ENCODE assay signal across 1 cellular context in the genomic region with DNA sequence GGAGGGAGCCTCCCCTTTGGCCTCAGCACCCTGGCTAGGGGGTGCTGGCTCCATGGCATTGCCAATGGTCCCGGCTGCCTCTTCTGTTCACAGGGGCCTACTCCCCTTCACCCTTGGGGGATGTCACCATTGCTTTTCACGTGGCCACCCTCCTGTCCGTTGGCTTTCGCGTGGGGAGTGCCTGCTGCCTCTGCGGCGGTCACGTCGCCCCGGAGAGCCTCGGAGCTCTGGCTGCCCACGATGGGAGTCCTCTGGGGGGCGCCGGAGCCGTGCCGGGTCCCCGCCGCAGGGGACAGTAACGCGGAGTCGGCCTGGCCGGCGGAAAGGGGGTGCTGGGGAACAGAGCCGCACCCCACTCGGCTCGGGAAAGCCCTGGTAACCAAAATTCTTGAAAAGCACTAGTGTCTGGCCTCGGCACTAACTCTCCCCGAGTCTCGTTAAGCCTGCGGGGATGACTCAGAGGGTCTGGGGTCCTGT.
TF ChIP-seq lines count a peak whose summit lies in the region.

No MANE protein-coding gene starts in this region.

TF ChIP-seq in endothelial cell of umbilical vein, 7 proteins besides CTCF, POLR2A, EP300 and RAD21 (continued from another document):
- TF ChIP-seq, protein P1, sequence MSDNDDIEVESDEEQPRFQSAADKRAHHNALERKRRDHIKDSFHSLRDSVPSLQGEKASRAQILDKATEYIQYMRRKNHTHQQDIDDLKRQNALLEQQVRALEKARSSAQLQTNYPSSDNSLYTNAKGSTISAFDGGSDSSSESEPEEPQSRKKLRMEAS (IDR thresholded peaks at IDR 0.05; ENCODE audit: insufficient read depth, insufficient read length) = no peak
- no peak for TF ChIP-seq GATA2 (IDR thresholded peaks at IDR 0.05; ENCODE audit: insufficient read depth, insufficient read length, low read depth, low read length)
